In the genomic region with DNA sequence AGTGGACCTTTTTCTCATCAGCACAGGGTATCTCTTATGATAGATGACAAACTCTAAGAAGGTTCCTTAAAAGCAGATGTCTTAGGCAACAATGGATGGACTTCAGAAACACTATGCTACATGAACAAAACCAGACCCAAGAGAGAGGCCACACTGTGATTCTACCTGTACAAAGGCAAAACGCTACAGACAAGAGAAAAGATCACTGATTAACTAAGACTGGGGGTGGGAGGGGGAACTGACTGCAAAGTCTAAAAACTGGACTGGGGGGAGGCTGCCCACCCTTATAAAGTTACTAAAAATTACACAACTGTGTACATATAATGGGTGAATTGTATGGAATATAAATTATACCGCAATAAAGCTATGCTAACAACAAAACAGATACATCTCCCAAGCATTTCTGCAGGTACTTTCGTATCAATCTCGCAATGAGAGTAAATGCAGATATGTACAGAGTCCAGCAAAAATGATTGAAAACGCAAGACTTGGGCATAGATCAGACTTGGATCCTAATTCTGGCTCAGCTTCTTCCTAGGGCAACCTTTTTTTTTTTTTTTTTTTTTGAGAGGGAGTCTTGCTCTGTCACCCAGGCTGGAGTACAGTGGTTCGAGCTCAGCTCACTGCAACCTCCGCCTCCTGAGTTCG, we compare ENCODE assay signal across 1 cellular context.
A peak's percentile ranks its signal among the peaks of the same experiment; 100 is the strongest.
TF ChIP-seq lines count a peak whose summit lies in the region.

No MANE protein-coding gene starts in this region.

TF ChIP-seq in HepG2, 621 proteins besides CTCF, POLR2A, EP300 and RAD21 (continued from another document):
- TF ChIP-seq, protein P1, sequence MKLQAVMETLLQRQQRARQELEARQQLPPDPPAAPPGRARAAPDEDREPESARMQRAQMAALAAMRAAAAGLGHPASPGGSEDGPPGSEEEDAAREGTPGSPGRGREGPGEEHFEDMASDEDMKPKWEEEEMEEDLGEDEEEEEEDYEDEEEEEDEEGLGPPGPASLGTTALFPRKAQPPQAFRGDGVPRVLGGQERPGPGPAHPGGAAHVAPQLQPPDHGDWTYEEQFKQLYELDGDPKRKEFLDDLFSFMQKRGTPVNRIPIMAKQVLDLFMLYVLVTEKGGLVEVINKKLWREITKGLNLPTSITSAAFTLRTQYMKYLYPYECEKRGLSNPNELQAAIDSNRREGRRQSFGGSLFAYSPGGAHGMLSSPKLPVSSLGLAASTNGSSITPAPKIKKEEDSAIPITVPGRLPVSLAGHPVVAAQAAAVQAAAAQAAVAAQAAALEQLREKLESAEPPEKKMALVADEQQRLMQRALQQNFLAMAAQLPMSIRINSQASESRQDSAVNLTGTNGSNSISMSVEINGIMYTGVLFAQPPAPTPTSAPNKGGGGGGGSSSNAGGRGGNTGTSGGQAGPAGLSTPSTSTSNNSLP (IDR thresholded peaks at IDR 0.05; ENCODE audit: low read depth, low read length): 0 out of 2 replicates have a peak, but pooled peaks have one; percentile 7
- TF ChIP-seq YEATS4 (CRISPR knock-in tag; IDR thresholded peaks at IDR 0.05; ENCODE audit: borderline replicate concordance) (0 out of 2 replicates have a peak, but pooled peaks have one; percentile 5), SOX13 (IDR thresholded peaks at IDR 0.05) (no peak), SOX13 (CRISPR knock-in tag; conservative IDR thresholded peaks at IDR 0.05 in 1 of 2, IDR thresholded peaks at IDR 0.05 in 1 of 2) (peak in 1 of 2 experiments; percentile 37; a peak in 1 of 4 replicates), CREM (IDR thresholded peaks at IDR 0.05) (0 out of 2 replicates have a peak, but pooled peaks have one; percentile 32), CREM (CRISPR knock-in tag; IDR thresholded peaks at IDR 0.05) (no peak), HNF4A (CRISPR knock-in tag; IDR thresholded peaks at IDR 0.05) (peak; percentile 18; the same call in 1 of the 2 replicates), SIX1 (CRISPR knock-in tag; IDR thresholded peaks at IDR 0.05; ENCODE audit: borderline replicate concordance) (peak; percentile 24; the same call in 1 of the 2 replicates), ZNF3 (CRISPR knock-in tag; IDR thresholded peaks at IDR 0.05) (no peak), LCORL (IDR thresholded peaks at IDR 0.05) (no peak), LCORL (CRISPR knock-in tag; IDR thresholded peaks at IDR 0.05) (0 out of 2 replicates have a peak, but pooled peaks have one; percentile 23), SOX5 (CRISPR knock-in tag; IDR thresholded peaks at IDR 0.05; ENCODE audit: borderline replicate concordance) (peak; percentile 15; the same call in 1 of the 2 replicates), RELA (CRISPR knock-in tag; IDR thresholded peaks at IDR 0.05) (no peak)
- TF ChIP-seq, protein P2, sequence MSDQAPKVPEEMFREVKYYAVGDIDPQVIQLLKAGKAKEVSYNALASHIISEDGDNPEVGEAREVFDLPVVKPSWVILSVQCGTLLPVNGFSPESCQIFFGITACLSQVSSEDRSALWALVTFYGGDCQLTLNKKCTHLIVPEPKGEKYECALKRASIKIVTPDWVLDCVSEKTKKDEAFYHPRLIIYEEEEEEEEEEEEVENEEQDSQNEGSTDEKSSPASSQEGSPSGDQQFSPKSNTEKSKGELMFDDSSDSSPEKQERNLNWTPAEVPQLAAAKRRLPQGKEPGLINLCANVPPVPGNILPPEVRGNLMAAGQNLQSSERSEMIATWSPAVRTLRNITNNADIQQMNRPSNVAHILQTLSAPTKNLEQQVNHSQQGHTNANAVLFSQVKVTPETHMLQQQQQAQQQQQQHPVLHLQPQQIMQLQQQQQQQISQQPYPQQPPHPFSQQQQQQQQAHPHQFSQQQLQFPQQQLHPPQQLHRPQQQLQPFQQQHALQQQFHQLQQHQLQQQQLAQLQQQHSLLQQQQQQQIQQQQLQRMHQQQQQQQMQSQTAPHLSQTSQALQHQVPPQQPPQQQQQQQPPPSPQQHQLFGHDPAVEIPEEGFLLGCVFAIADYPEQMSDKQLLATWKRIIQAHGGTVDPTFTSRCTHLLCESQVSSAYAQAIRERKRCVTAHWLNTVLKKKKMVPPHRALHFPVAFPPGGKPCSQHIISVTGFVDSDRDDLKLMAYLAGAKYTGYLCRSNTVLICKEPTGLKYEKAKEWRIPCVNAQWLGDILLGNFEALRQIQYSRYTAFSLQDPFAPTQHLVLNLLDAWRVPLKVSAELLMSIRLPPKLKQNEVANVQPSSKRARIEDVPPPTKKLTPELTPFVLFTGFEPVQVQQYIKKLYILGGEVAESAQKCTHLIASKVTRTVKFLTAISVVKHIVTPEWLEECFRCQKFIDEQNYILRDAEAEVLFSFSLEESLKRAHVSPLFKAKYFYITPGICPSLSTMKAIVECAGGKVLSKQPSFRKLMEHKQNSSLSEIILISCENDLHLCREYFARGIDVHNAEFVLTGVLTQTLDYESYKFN (CRISPR knock-in tag; conservative IDR thresholded peaks at IDR 0.05): peak; percentile 57
- TF ChIP-seq, protein P3, sequence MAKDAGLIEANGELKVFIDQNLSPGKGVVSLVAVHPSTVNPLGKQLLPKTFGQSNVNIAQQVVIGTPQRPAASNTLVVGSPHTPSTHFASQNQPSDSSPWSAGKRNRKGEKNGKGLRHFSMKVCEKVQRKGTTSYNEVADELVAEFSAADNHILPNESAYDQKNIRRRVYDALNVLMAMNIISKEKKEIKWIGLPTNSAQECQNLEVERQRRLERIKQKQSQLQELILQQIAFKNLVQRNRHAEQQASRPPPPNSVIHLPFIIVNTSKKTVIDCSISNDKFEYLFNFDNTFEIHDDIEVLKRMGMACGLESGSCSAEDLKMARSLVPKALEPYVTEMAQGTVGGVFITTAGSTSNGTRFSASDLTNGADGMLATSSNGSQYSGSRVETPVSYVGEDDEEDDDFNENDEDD (CRISPR knock-in tag; IDR thresholded peaks at IDR 0.05; ENCODE audit: borderline replicate concordance): no peak
- TF ChIP-seq, protein P4, sequence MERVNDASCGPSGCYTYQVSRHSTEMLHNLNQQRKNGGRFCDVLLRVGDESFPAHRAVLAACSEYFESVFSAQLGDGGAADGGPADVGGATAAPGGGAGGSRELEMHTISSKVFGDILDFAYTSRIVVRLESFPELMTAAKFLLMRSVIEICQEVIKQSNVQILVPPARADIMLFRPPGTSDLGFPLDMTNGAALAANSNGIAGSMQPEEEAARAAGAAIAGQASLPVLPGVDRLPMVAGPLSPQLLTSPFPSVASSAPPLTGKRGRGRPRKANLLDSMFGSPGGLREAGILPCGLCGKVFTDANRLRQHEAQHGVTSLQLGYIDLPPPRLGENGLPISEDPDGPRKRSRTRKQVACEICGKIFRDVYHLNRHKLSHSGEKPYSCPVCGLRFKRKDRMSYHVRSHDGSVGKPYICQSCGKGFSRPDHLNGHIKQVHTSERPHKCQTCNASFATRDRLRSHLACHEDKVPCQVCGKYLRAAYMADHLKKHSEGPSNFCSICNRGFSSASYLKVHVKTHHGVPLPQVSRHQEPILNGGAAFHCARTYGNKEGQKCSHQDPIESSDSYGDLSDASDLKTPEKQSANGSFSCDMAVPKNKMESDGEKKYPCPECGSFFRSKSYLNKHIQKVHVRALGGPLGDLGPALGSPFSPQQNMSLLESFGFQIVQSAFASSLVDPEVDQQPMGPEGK (CRISPR knock-in tag; IDR thresholded peaks at IDR 0.05): peak; percentile 75
- TF ChIP-seq, protein P5, sequence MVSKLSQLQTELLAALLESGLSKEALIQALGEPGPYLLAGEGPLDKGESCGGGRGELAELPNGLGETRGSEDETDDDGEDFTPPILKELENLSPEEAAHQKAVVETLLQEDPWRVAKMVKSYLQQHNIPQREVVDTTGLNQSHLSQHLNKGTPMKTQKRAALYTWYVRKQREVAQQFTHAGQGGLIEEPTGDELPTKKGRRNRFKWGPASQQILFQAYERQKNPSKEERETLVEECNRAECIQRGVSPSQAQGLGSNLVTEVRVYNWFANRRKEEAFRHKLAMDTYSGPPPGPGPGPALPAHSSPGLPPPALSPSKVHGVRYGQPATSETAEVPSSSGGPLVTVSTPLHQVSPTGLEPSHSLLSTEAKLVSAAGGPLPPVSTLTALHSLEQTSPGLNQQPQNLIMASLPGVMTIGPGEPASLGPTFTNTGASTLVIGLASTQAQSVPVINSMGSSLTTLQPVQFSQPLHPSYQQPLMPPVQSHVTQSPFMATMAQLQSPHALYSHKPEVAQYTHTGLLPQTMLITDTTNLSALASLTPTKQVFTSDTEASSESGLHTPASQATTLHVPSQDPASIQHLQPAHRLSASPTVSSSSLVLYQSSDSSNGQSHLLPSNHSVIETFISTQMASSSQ (IDR thresholded peaks at IDR 0.05; ENCODE audit: low read depth): peak; percentile 82
- TF ChIP-seq, protein P5 (CRISPR knock-in tag; IDR thresholded peaks at IDR 0.05; ENCODE audit: borderline replicate concordance): peak; percentile 38; the same call in 1 of the 2 replicates
- TF ChIP-seq, protein P6, sequence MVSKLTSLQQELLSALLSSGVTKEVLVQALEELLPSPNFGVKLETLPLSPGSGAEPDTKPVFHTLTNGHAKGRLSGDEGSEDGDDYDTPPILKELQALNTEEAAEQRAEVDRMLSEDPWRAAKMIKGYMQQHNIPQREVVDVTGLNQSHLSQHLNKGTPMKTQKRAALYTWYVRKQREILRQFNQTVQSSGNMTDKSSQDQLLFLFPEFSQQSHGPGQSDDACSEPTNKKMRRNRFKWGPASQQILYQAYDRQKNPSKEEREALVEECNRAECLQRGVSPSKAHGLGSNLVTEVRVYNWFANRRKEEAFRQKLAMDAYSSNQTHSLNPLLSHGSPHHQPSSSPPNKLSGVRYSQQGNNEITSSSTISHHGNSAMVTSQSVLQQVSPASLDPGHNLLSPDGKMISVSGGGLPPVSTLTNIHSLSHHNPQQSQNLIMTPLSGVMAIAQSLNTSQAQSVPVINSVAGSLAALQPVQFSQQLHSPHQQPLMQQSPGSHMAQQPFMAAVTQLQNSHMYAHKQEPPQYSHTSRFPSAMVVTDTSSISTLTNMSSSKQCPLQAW (CRISPR knock-in tag; IDR thresholded peaks at IDR 0.05): peak; percentile 65
